15 cellular contexts compared by ENCODE assay signal in the genomic region with DNA sequence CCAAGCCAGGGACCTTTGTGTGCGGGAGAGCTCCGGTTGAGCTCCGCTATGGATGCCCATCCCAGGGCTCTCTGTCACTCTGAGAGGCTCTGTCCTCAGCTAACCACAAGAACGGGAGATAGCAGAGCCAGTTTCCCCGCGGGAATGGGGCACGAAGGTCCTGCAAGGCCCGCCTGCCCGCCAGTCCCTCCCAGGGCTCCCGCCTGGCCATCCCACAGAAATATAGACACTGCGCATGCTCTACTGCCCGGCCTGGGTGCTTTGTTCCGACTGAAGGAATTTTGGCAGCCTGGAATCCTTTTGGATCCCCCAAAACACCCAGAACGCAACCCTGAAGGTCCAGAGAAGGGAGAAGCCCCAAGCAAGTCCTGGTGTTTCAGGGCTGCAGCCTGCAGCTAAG. TPM values are rescaled to one million over a fixed set of nuclear protein-coding genes. Genes with fewer than 3 reads are reported as not detected.
"Had no signal": no experiment of that assay in that cellular context is flagged by ENCODE, and none has a peak within 500 bp of the region (broad histone marks: within the 10 kb centered on the region; RNA-seq: fewer than 3 reads in every experiment).

No MANE protein-coding gene starts in this region.

- H3K27me3 Mint-ChIP-seq: activated CD4-positive, alpha-beta memory T cell treated with anti-CD3 and anti-CD28 coated beads for 36 hours; activated naive CD8-positive, alpha-beta T cell treated with anti-CD3 and anti-CD28 coated beads, Interleukin-2, amount 50 U/mL, for 24 hours; stimulated activated memory B cell treated with anti-CD40 and anti-IgM and Interleukin-4, amounts not matched to agents 10 μg/mL and 1 μg/mL and 100 μg/mL, for 72 hours had no signal

- H3K4me3 ChIP-seq: prostate gland, right lobe of liver, tibial artery had no signal

- DNase-seq: activated CD4-positive, alpha-beta memory T cell treated with anti-CD3 and anti-CD28 coated beads for 36 hours; activated naive CD4-positive, alpha-beta T cell; activated naive CD8-positive, alpha-beta T cell treated with anti-CD3 and anti-CD28 coated beads, Interleukin-2, amount 50 U/mL, for 24 hours; foreskin melanocyte; left cardiac atrium; natural killer cell; occipital lobe; right lobe of liver; stimulated activated CD4-positive, alpha-beta T cell treated with anti-CD3 and anti-CD28 coated beads, Interleukin-1b, Interleukin-23, amount 100 ng/mL, for 48 hours; tibial artery had no signal

- H3K4me1 ChIP-seq: prostate gland, right lobe of liver, tibial artery had no signal

- H3K9me3 ChIP-seq: prostate gland, right lobe of liver had no signal

- ATAC-seq: activated naive CD8-positive, alpha-beta T cell treated with anti-CD3 and anti-CD28 coated beads, Interleukin-2, amount 50 U/mL, for 24 hours; left cardiac atrium; stimulated activated memory B cell treated with anti-CD40 and anti-IgM and Interleukin-4, amounts not matched to agents 10 μg/mL and 1 μg/mL and 100 μg/mL, for 72 hours had no signal

- H3K27ac ChIP-seq: prostate gland, right lobe of liver, tibial artery had no signal

- H3K4me1 Mint-ChIP-seq: activated naive CD8-positive, alpha-beta T cell treated with anti-CD3 and anti-CD28 coated beads, Interleukin-2, amount 50 U/mL, for 24 hours; natural killer cell; stimulated activated memory B cell treated with anti-CD40 and anti-IgM and Interleukin-4, amounts not matched to agents 10 μg/mL and 1 μg/mL and 100 μg/mL, for 72 hours had no signal

- H3K36me3 Mint-ChIP-seq: activated CD4-positive, alpha-beta memory T cell treated with anti-CD3 and anti-CD28 coated beads for 36 hours; natural killer cell; stimulated activated memory B cell treated with anti-CD40 and anti-IgM and Interleukin-4, amounts not matched to agents 10 μg/mL and 1 μg/mL and 100 μg/mL, for 72 hours had no signal

- H3K4me3 Mint-ChIP-seq: activated CD4-positive, alpha-beta memory T cell treated with anti-CD3 and anti-CD28 coated beads for 36 hours; activated naive CD8-positive, alpha-beta T cell treated with anti-CD3 and anti-CD28 coated beads, Interleukin-2, amount 50 U/mL, for 24 hours; natural killer cell; stimulated activated memory B cell treated with anti-CD40 and anti-IgM and Interleukin-4, amounts not matched to agents 10 μg/mL and 1 μg/mL and 100 μg/mL, for 72 hours had no signal

- H3K9me3 Mint-ChIP-seq: activated naive CD8-positive, alpha-beta T cell treated with anti-CD3 and anti-CD28 coated beads, Interleukin-2, amount 50 U/mL, for 24 hours had no signal

- H3K27me3 ChIP-seq: right lobe of liver, tibial artery had no signal

- H3K36me3 ChIP-seq: prostate gland, right lobe of liver, tibial artery had no signal

- H3K27ac Mint-ChIP-seq: activated CD4-positive, alpha-beta memory T cell treated with anti-CD3 and anti-CD28 coated beads for 36 hours; activated naive CD8-positive, alpha-beta T cell treated with anti-CD3 and anti-CD28 coated beads, Interleukin-2, amount 50 U/mL, for 24 hours; natural killer cell; stimulated activated memory B cell treated with anti-CD40 and anti-IgM and Interleukin-4, amounts not matched to agents 10 μg/mL and 1 μg/mL and 100 μg/mL, for 72 hours had no signal

RNA-seq across cellular contexts. Expression of a gene that starts 8.6 kb away (rescaled TPM):
- total RNA-seq: activated CD4-positive, alpha-beta memory T cell treated with anti-CD3 and anti-CD28 coated beads for 36 hours; astrocyte; left cardiac atrium; mammary epithelial cell; mucosa of gallbladder; natural killer cell; occipital lobe; prostate gland; right lobe of liver had no signal

RNA-seq across cellular contexts. Expression of a gene that starts 19.4 kb away (rescaled TPM):
- total RNA-seq: activated CD4-positive, alpha-beta memory T cell treated with anti-CD3 and anti-CD28 coated beads for 36 hours; astrocyte; left cardiac atrium; mammary epithelial cell; mucosa of gallbladder; natural killer cell; occipital lobe; prostate gland; right lobe of liver had no signal
